14 cellular contexts compared by ENCODE assay signal in genomic region chr4:85126991-85127591, GRCh38.
A peak's percentile ranks its signal among the peaks of the same experiment; 100 is the strongest.
DNase-seq lines count a peak whose midpoint lies in the region; ATAC-seq and TF ChIP-seq lines count a peak whose summit lies in the region.
"Had no signal": no experiment of that assay in that cellular context is flagged by ENCODE, and none has a peak within 500 bp of the region (broad histone marks: within the 10 kb centered on the region; RNA-seq: fewer than 3 reads in every experiment).

No MANE protein-coding gene starts in this region.

- peaks cover 54% of the 10 kb centered on the region for H3K4me1 Mint-ChIP-seq in endodermal cell
- H3K4me1 Mint-ChIP-seq: CD8-positive, alpha-beta memory T cell had no signal

- H3K9me2 ChIP-seq in OCI-LY1 (ENCODE audit: low read depth, low read length), result no peaks in the 10 kb centered on the region

- H3K4me3 ChIP-seq in OCI-LY1 (ENCODE audit: low read depth, low read length, poor library complexity, severe bottlenecking) (no peak overlapping the region), endodermal cell (ENCODE audit: low read length) (peak overlapping the region; percentile 44)
- H3K4me3 ChIP-seq: BLaER1 had no signal

- no peaks in the 10 kb centered on the region for H3K9me3 ChIP-seq in OCI-LY1 (ENCODE audit: low read length)
- peaks cover 28% of the 10 kb centered on the region for H3K9me3 ChIP-seq in endodermal cell (ENCODE audit: control insufficient read depth, low read length)
- H3K9me3 ChIP-seq: BLaER1 had no signal

- no peaks in the 10 kb centered on the region for H3K79me2 ChIP-seq in OCI-LY1 (ENCODE audit: insufficient read depth, low read length)

- no peak for ATAC-seq in HG03280 (IDR thresholded peaks at IDR 0.05; ENCODE audit: unreplicated experiment)
- ATAC-seq in HG02571 (IDR thresholded peaks at IDR 0.05; ENCODE audit: unreplicated experiment), result no peak
- no peak for ATAC-seq in stimulated activated naive CD8-positive, alpha-beta T cell treated with anti-CD3 and anti-CD28 coated beads, Interleukin-15, Interleukin-2, amounts not matched to agents 100 U/mL and 50 U/mL, for 24 hours

- TF ChIP-seq CTCF in OCI-LY1 (IDR thresholded peaks at IDR 0.05; ENCODE audit: low read length) (no peak), endodermal cell (conservative IDR thresholded peaks at IDR 0.05) (no peak)

- H3K27me3 Mint-ChIP-seq in endodermal cell (ENCODE audit: insufficient read depth), result peaks cover 2% of the 10 kb centered on the region
- H3K27me3 Mint-ChIP-seq: CD8-positive, alpha-beta memory T cell had no signal

- DNase-seq in NCI-H2171 treated with DMSO at 0.1 percent for 48 hours (lab: John Stamatoyannopoulos, UW) (peak; percentile 32), NCI-H2171 (lab: John Stamatoyannopoulos, UW) (no peak), endodermal cell (no peak), NCI-H2029 treated with DMSO at 0.1 percent for 48 hours (lab: John Stamatoyannopoulos, UW) (no peak)
- DNase-seq in stimulated activated naive CD8-positive, alpha-beta T cell treated with anti-CD3 and anti-CD28 coated beads, Interleukin-15, Interleukin-2, amounts not matched to agents 100 U/mL and 50 U/mL, for 24 hours, result no peak
- DNase-seq: CD8-positive, alpha-beta memory T cell; GF-D8; NCI-H510A; NK-92 treated with Interleukin-12 subunit alpha and Interleukin-12 subunit beta, amount 100 ng/mL, for 24 hours had no signal

- WGBS in endodermal cell (ENCODE audit: insufficient coverage in 1 of 2, insufficient read length in 1 of 2), 2 experiments, result 74 to 100% methylated on average over 5 to 6 of the region's 6 CpGs

- H3K27me3 ChIP-seq in OCI-LY1 (ENCODE audit: insufficient read depth, low read length) (no peaks in the 10 kb centered on the region), endodermal cell (ENCODE audit: control insufficient read depth, insufficient read depth, low read length, poor library complexity, severe bottlenecking) (no peaks in the 10 kb centered on the region)
- H3K27me3 ChIP-seq: BLaER1 had no signal

- H3K4me1 ChIP-seq in OCI-LY1 (ENCODE audit: insufficient read depth, low read length, severe bottlenecking) (peaks cover 18% of the 10 kb centered on the region), endodermal cell (ENCODE audit: control insufficient read depth, insufficient read depth, low read length) (peaks cover 14% of the 10 kb centered on the region)
- H3K4me1 ChIP-seq: BLaER1 had no signal

- no peak overlapping the region for H3K27ac ChIP-seq in OCI-LY1 (ENCODE audit: low read depth, low read length, poor library complexity, severe bottlenecking)
- H3K27ac ChIP-seq in endodermal cell (ENCODE audit: low read depth, low read length), result no peak overlapping the region
- H3K27ac ChIP-seq: BLaER1, RWPE1 had no signal

- peak overlapping the region; percentile 39; the same call in 1 of the 2 replicates for H3K4me2 ChIP-seq in OCI-LY1 (ENCODE audit: low read length)
- H3K4me2 ChIP-seq: BLaER1 had no signal

- peaks cover 12% of the 10 kb centered on the region for H3K36me3 Mint-ChIP-seq in endodermal cell (ENCODE audit: low read depth)
- H3K36me3 Mint-ChIP-seq: CD8-positive, alpha-beta memory T cell had no signal

- no peaks in the 10 kb centered on the region for H3K36me3 ChIP-seq in OCI-LY1 (ENCODE audit: insufficient read depth, low read length)
- H3K36me3 ChIP-seq in endodermal cell (ENCODE audit: control insufficient read depth, insufficient read depth, low read length), result no peaks in the 10 kb centered on the region
- H3K36me3 ChIP-seq: BLaER1 had no signal

- no peaks in the 10 kb centered on the region for H3F3A ChIP-seq in OCI-LY1 (ENCODE audit: insufficient read depth, low read length)

- peak overlapping the region; percentile 81 for H3K27ac Mint-ChIP-seq in endodermal cell
- H3K27ac Mint-ChIP-seq: CD8-positive, alpha-beta memory T cell had no signal

- H3K4me3 Mint-ChIP-seq in endodermal cell, result peak overlapping the region; percentile 9
- H3K4me3 Mint-ChIP-seq: CD8-positive, alpha-beta memory T cell had no signal

- no peaks in the 10 kb centered on the region for H4K20me1 ChIP-seq in OCI-LY1 (ENCODE audit: insufficient read depth, low read length)
- H4K20me1 ChIP-seq: BLaER1 had no signal

- peaks cover 43% of the 10 kb centered on the region for H3K9me3 Mint-ChIP-seq in endodermal cell

- H3K9ac ChIP-seq in OCI-LY1 (ENCODE audit: low read length) (no peak overlapping the region), endodermal cell (ENCODE audit: extremely low read depth, low read length, poor library complexity, severe bottlenecking) (no peak overlapping the region)
- H3K9ac ChIP-seq: BLaER1 had no signal

- H2AFZ ChIP-seq in OCI-LY1 (ENCODE audit: low read length), result peak overlapping the region; percentile 99; the same call in 1 of the 2 replicates
